Comparison of ENCODE assay signal across 18 cellular contexts in the genomic region with DNA sequence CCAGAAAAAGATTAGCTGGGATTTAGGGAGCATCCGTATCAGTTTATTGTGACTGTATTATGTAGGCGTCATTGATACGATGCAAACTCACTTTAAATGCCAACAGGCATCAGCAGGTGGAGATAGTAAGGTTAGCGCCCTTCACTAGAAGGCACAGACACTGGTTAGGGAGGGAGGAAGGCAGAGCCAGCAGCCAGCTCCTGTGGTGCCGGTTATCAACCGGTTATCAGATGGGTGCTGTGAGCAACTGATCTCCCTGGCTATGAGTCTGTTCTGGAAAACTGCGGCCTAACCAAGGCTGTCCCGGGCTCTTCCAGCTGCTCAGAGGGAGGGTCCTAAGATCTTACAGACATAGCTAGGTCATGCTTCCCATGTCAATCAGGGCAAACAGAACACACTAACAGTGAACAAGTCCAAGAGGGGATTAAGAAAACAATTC. TPM values are rescaled to one million over a fixed set of nuclear protein-coding genes. Genes with fewer than 3 reads are reported as not detected.
A peak's percentile ranks its signal among the peaks of the same experiment; 100 is the strongest.
DNase-seq lines count a peak whose midpoint lies in the region; ATAC-seq and TF ChIP-seq lines count a peak whose summit lies in the region.
"Had no signal": no experiment of that assay in that cellular context is flagged by ENCODE, and none has a peak within 500 bp of the region (broad histone marks: within the 10 kb centered on the region; RNA-seq: fewer than 3 reads in every experiment).

No MANE protein-coding gene starts in this region.

- H3K4me3 Mint-ChIP-seq in CD14-positive monocyte (no peak overlapping the region), Caco-2 (ENCODE audit: unreplicated experiment) (no peak overlapping the region)
- H3K4me3 Mint-ChIP-seq: stimulated activated naive CD8-positive, alpha-beta T cell treated with anti-CD3 and anti-CD28 coated beads, Interleukin-15, Interleukin-2, amounts not matched to agents 100 ng/mL and 50 ng/mL, for 24 hours; T-helper 2 cell treated with Interferon-gamma antibody and Interleukin-4, amounts not matched to agents 5 μg/mL and 100 μg/mL, for 36 hours had no signal

- POLR2A ChIA-PET in Caco-2 (lab: Charles Lee) = no interaction called here

- H3K9me3 Mint-ChIP-seq in CD14-positive monocyte = no peaks in the 10 kb centered on the region
- H3K9me3 Mint-ChIP-seq in Caco-2 (ENCODE audit: unreplicated experiment) = no peaks in the 10 kb centered on the region
- H3K9me3 Mint-ChIP-seq: stimulated activated naive CD8-positive, alpha-beta T cell treated with anti-CD3 and anti-CD28 coated beads, Interleukin-15, Interleukin-2, amounts not matched to agents 100 ng/mL and 50 ng/mL, for 24 hours; T-helper 2 cell treated with Interferon-gamma antibody and Interleukin-4, amounts not matched to agents 5 μg/mL and 100 μg/mL, for 36 hours had no signal

- CTCF ChIA-PET in Caco-2 (lab: Charles Lee) = no interaction called here

- H3K4me1 Mint-ChIP-seq in CD14-positive monocyte (peaks cover 81% of the 10 kb centered on the region), Caco-2 (ENCODE audit: low read depth, unreplicated experiment) (no peaks in the 10 kb centered on the region)

- H3K9me3 ChIP-seq in Peyer's patch = no peaks in the 10 kb centered on the region
- no peaks in the 10 kb centered on the region for H3K9me3 ChIP-seq in Caco-2
- H3K9me3 ChIP-seq: adrenal gland, upper lobe of right lung had no signal

- ATAC-seq in sciatic nerve = no peak
- ATAC-seq: HCT116 had no signal

- no peak for TF ChIP-seq POLR2A in Peyer's patch (IDR thresholded peaks at IDR 0.05)

- H3K36me3 ChIP-seq in Peyer's patch (no peaks in the 10 kb centered on the region), Caco-2 (ENCODE audit: control insufficient read depth, insufficient read depth, low read length) (no peaks in the 10 kb centered on the region)
- H3K36me3 ChIP-seq: adrenal gland, upper lobe of right lung had no signal

- no peaks in the 10 kb centered on the region for H3K27me3 ChIP-seq in Peyer's patch
- no peaks in the 10 kb centered on the region for H3K27me3 ChIP-seq in Caco-2 (replicated peaks; ENCODE audit: control insufficient read depth, insufficient read depth, low read length)
- H3K27me3 ChIP-seq: adrenal gland, upper lobe of right lung had no signal

- peak overlapping the region; percentile 51 to 99 (median 90) for H3K27ac Mint-ChIP-seq in CD14-positive monocyte
- H3K27ac Mint-ChIP-seq in Caco-2 (ENCODE audit: unreplicated experiment) = no peak overlapping the region
- H3K27ac Mint-ChIP-seq: stimulated activated naive CD8-positive, alpha-beta T cell treated with anti-CD3 and anti-CD28 coated beads, Interleukin-15, Interleukin-2, amounts not matched to agents 100 ng/mL and 50 ng/mL, for 24 hours; T-helper 2 cell treated with Interferon-gamma antibody and Interleukin-4, amounts not matched to agents 5 μg/mL and 100 μg/mL, for 36 hours had no signal

- no TSS peak for BruUV-seq in Caco-2 (replicated peaks; lab: Mats Ljungman, UMichigan)

- peaks cover 0 to 4% (median 3%) of the 10 kb centered on the region in 3 donors for H3K27me3 Mint-ChIP-seq in CD14-positive monocyte (ENCODE audit: low read depth in 3 of 3)
- no peaks in the 10 kb centered on the region for H3K27me3 Mint-ChIP-seq in Caco-2 (ENCODE audit: insufficient read depth, unreplicated experiment)
- H3K27me3 Mint-ChIP-seq: stimulated activated naive CD8-positive, alpha-beta T cell treated with anti-CD3 and anti-CD28 coated beads, Interleukin-15, Interleukin-2, amounts not matched to agents 100 ng/mL and 50 ng/mL, for 24 hours had no signal

- H3K27ac ChIP-seq in Peyer's patch = peak overlapping the region in 3 of 4 donors; percentile 5 to 27 (median 25)

- DNase-seq in CD14-positive monocyte (ENCODE audit: low spot score) = peak; percentile 14
- no peak for DNase-seq in Peyer's patch
- DNase-seq in fibroblast of villous mesenchyme (ENCODE audit: low read depth) = peak; percentile 58
- DNase-seq in sciatic nerve (ENCODE audit: low spot score) = peak; percentile 8
- DNase-seq in Caco-2 = no peak
- no peak for DNase-seq in stimulated activated CD4-positive, alpha-beta T cell treated with anti-CD3 and anti-CD28 coated beads, Interleukin-4, amount 100 ng/mL, for 1 hour
- DNase-seq in activated gamma-delta T cell (lab: John Stamatoyannopoulos, UW) = no peak
- no peak for DNase-seq in NCI-H345 (lab: John Stamatoyannopoulos, UW)
- DNase-seq: activated naive CD4-positive, alpha-beta T cell; activated T-cell treated with anti-CD3 and anti-CD28 coated beads, Interleukin-2, amount 50 U/mL, for 1 hour; IMR-90; NCI-H524 treated with DMSO at 0.1 percent for 48 hours; upper lobe of right lung had no signal

- H3K4me1 ChIP-seq in Peyer's patch = no peaks in the 10 kb centered on the region
- peaks cover 11% of the 10 kb centered on the region for H3K4me1 ChIP-seq in Caco-2

- H3K4me3 ChIP-seq in Peyer's patch (no peak overlapping the region), fibroblast of villous mesenchyme (ENCODE audit: low read depth, low read length) (no peak overlapping the region), Caco-2 (ENCODE audit: low read depth, low read length) (no peak overlapping the region)
- H3K4me3 ChIP-seq: adrenal gland, upper lobe of right lung had no signal

- peaks cover 0 to 5% of the 10 kb centered on the region in 2 donors for H3K36me3 Mint-ChIP-seq in CD14-positive monocyte
- no peaks in the 10 kb centered on the region for H3K36me3 Mint-ChIP-seq in Caco-2 (ENCODE audit: insufficient read depth, unreplicated experiment)

- TF ChIP-seq CTCF in CD14-positive monocyte (IDR thresholded peaks at IDR 0.05) = no peak
- TF ChIP-seq CTCF in Peyer's patch (IDR thresholded peaks at IDR 0.05) = no peak
- no peak for TF ChIP-seq CTCF in fibroblast of villous mesenchyme (IDR thresholded peaks at IDR 0.05; ENCODE audit: insufficient read depth, low read depth, low read length)
- no peak for TF ChIP-seq CTCF in Caco-2 (IDR thresholded peaks at IDR 0.05; ENCODE audit: insufficient read depth in 1 of 2, low read depth in 1 of 2, low read length in 1 of 2, severe bottlenecking in 1 of 2, unreplicated experiment in 1 of 2)

- intact Hi-C loops in CD14-positive monocyte (cut with micrococcal nuclease) = no loop called here
- intact Hi-C loops in sciatic nerve (cut with DNase I) = no loop called here
- intact Hi-C loops in Caco-2 (cut with micrococcal nuclease; ENCODE audit: unreplicated experiment) = no loop called here

RNA-seq across cellular contexts. Expression of a gene that starts 47.5 kb away (rescaled TPM):
- 10 to 100 TPM; 26.0 to 48.9 TPM for polyA plus RNA-seq in CD14-positive monocyte
- total RNA-seq in Peyer's patch = 10 to 100 TPM in 2 of 4 donors, 1 to 10 TPM in 2; 3.7 to 16.5 (median 9.7) TPM
- under 0.01 TPM in 2 replicates for total RNA-seq in fibroblast of villous mesenchyme
- 81.0 TPM for total RNA-seq in sciatic nerve
- total RNA-seq in Caco-2 (2022) = not detected in 2 replicates
- polyA plus RNA-seq: BJ had no signal

Comparison
In these comparisons a context has a peak if more than half of its experiments do, and no peak if none do; other contexts are left out.
1. DNase-seq: peak in CD14-positive monocyte (single experiment), fibroblast of villous mesenchyme (single experiment) and sciatic nerve (single experiment); none in Peyer's patch (0 of 3), Caco-2 (0 of 2), stimulated activated CD4-positive, alpha-beta T cell treated with anti-CD3 and anti-CD28 coated beads, Interleukin-4, amount 100 ng/mL, for 1 hour (single experiment), activated gamma-delta T cell (single experiment) and NCI-H345 (single experiment).